In the genomic region with DNA sequence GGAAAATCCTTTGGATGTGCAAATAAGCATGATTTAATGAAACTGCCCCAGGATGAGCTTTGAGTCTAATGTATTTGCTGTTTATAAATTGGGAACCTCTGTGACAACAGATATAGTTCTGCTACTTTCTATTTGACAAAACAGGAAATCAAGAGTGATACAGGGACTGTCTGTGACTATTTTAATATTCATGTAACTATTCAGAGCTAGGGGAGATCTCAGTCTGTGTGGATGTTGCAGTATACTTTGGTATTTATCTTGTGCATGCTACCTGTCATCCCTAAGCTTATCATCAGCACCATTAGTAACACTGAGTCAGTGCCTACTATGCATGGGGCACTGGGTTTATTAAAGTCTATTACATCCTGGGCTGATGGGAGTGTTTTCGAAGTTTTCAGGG, we compare ENCODE assay signal across 12 cellular contexts.
A peak's percentile ranks its signal among the peaks of the same experiment; 100 is the strongest.
DNase-seq lines count a peak whose midpoint lies in the region; ATAC-seq lines count a peak whose summit lies in the region.
"Had no signal": no experiment of that assay in that cellular context is flagged by ENCODE, and none has a peak within 500 bp of the region (broad histone marks: within the 10 kb centered on the region; RNA-seq: fewer than 3 reads in every experiment).

No MANE protein-coding gene starts in this region.

- no peaks in the 10 kb centered on the region for H3K36me3 Mint-ChIP-seq in stimulated activated memory B cell treated with anti-CD40 and anti-IgM and Interleukin-4, amounts not matched to agents 10 μg/mL and 1 μg/mL and 100 μg/mL, for 72 hours

- no peak overlapping the region for H3K27ac Mint-ChIP-seq in stimulated activated memory B cell treated with anti-CD40 and anti-IgM and Interleukin-4, amounts not matched to agents 10 μg/mL and 1 μg/mL and 100 μg/mL, for 72 hours

- peak; percentile 83 to 87 for ATAC-seq in activated CD4-positive, CD25-positive, alpha-beta regulatory T cell treated with anti-CD3 and anti-CD28 coated beads, Interleukin-2, amount 50 U/mL, for 24 hours
- ATAC-seq in GM21717 (IDR thresholded peaks at IDR 0.05; ENCODE audit: unreplicated experiment) (peak; percentile 92), HG03139 (IDR thresholded peaks at IDR 0.05; ENCODE audit: unreplicated experiment) (peak; percentile 82)
- peak; percentile 55 for ATAC-seq in stimulated activated memory B cell treated with anti-CD40 and anti-IgM and Interleukin-4, amounts not matched to agents 10 μg/mL and 1 μg/mL and 100 μg/mL, for 72 hours
- ATAC-seq: activated T-cell treated with anti-CD3 and anti-CD28 coated beads, Interleukin-2, amount 50 U/mL, for 4 hours had no signal

- DNase-seq in activated CD4-positive, CD25-positive, alpha-beta regulatory T cell (lab: John Stamatoyannopoulos, UW) = no peak
- DNase-seq in stimulated activated CD4-positive, alpha-beta T cell treated with anti-CD3 and anti-CD28 coated beads, Interleukin-2, amount 100 ng/mL, for 24 hours = no peak
- DNase-seq in NCI-H510A treated with DMSO at 0.1 percent for 48 hours (lab: John Stamatoyannopoulos, UW) = no peak
- no peak for DNase-seq in DMS114 treated with DMSO at 0.1 percent for 48 hours (lab: John Stamatoyannopoulos, UW; ENCODE audit: unreplicated experiment)
- DNase-seq: activated T-cell treated with anti-CD3 and anti-CD28 coated beads, Interleukin-2, amount 50 U/mL, for 4 hours; DND-41; nucleus accumbens; testis had no signal

- no peak overlapping the region for H3K4me3 Mint-ChIP-seq in stimulated activated memory B cell treated with anti-CD40 and anti-IgM and Interleukin-4, amounts not matched to agents 10 μg/mL and 1 μg/mL and 100 μg/mL, for 72 hours
- H3K4me3 Mint-ChIP-seq: activated T-cell treated with anti-CD3 and anti-CD28 coated beads, Interleukin-2, amount 50 U/mL, for 4 hours had no signal

- peaks cover 13% of the 10 kb centered on the region for H3K4me1 Mint-ChIP-seq in stimulated activated memory B cell treated with anti-CD40 and anti-IgM and Interleukin-4, amounts not matched to agents 10 μg/mL and 1 μg/mL and 100 μg/mL, for 72 hours

- no peaks in the 10 kb centered on the region for H3K27me3 Mint-ChIP-seq in stimulated activated memory B cell treated with anti-CD40 and anti-IgM and Interleukin-4, amounts not matched to agents 10 μg/mL and 1 μg/mL and 100 μg/mL, for 72 hours

- no peaks in the 10 kb centered on the region for H3K9me3 Mint-ChIP-seq in stimulated activated memory B cell treated with anti-CD40 and anti-IgM and Interleukin-4, amounts not matched to agents 10 μg/mL and 1 μg/mL and 100 μg/mL, for 72 hours
- H3K9me3 Mint-ChIP-seq: activated T-cell treated with anti-CD3 and anti-CD28 coated beads, Interleukin-2, amount 50 U/mL, for 4 hours had no signal
